Comparison of ENCODE assay signal across 1 cellular context in the genomic region with DNA sequence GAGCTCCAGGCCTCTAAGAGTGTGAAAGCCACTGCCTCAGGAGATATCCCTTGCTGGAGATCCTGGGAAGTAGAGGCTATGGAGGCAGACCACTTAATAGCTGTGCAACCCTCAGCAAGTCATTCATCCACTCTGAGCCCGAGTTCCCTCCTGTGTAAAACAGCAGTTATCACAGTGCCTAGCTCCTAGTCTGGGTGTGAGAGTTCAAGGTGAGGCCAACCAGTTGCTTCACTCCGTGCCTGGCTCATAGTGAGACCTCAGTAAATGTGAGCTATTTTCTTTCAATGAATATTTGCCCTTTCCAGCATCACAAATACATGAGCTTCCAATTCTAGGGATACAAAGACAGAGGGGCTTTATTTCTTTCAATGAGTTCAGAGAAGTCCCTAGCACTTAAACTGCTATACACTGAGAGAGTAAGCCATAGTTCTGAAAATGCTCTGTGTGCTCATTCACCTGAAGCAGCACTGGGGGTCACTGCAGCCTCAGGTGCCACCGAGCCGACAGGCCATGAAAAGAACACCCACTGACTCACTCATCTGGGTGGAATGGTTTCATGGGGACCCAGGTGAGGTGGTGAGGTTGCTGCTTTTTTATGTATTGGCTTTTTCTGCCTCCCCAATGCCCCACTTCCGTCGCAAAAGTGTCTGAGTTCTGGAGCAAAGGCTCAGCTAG.
TF ChIP-seq lines count a peak whose summit lies in the region.

No MANE protein-coding gene starts in this region.

TF ChIP-seq in K562, 482 proteins besides CTCF, POLR2A, EP300 and RAD21 (continued from another document):
- TF ChIP-seq, protein P1, sequence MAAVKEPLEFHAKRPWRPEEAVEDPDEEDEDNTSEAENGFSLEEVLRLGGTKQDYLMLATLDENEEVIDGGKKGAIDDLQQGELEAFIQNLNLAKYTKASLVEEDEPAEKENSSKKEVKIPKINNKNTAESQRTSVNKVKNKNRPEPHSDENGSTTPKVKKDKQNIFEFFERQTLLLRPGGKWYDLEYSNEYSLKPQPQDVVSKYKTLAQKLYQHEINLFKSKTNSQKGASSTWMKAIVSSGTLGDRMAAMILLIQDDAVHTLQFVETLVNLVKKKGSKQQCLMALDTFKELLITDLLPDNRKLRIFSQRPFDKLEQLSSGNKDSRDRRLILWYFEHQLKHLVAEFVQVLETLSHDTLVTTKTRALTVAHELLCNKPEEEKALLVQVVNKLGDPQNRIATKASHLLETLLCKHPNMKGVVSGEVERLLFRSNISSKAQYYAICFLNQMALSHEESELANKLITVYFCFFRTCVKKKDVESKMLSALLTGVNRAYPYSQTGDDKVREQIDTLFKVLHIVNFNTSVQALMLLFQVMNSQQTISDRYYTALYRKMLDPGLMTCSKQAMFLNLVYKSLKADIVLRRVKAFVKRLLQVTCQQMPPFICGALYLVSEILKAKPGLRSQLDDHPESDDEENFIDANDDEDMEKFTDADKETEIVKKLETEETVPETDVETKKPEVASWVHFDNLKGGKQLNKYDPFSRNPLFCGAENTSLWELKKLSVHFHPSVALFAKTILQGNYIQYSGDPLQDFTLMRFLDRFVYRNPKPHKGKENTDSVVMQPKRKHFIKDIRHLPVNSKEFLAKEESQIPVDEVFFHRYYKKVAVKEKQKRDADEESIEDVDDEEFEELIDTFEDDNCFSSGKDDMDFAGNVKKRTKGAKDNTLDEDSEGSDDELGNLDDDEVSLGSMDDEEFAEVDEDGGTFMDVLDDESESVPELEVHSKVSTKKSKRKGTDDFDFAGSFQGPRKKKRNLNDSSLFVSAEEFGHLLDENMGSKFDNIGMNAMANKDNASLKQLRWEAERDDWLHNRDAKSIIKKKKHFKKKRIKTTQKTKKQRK (IDR thresholded peaks at IDR 0.05; ENCODE audit: borderline replicate concordance, low read depth, low read length) = no peak
- TF ChIP-seq, protein P2, sequence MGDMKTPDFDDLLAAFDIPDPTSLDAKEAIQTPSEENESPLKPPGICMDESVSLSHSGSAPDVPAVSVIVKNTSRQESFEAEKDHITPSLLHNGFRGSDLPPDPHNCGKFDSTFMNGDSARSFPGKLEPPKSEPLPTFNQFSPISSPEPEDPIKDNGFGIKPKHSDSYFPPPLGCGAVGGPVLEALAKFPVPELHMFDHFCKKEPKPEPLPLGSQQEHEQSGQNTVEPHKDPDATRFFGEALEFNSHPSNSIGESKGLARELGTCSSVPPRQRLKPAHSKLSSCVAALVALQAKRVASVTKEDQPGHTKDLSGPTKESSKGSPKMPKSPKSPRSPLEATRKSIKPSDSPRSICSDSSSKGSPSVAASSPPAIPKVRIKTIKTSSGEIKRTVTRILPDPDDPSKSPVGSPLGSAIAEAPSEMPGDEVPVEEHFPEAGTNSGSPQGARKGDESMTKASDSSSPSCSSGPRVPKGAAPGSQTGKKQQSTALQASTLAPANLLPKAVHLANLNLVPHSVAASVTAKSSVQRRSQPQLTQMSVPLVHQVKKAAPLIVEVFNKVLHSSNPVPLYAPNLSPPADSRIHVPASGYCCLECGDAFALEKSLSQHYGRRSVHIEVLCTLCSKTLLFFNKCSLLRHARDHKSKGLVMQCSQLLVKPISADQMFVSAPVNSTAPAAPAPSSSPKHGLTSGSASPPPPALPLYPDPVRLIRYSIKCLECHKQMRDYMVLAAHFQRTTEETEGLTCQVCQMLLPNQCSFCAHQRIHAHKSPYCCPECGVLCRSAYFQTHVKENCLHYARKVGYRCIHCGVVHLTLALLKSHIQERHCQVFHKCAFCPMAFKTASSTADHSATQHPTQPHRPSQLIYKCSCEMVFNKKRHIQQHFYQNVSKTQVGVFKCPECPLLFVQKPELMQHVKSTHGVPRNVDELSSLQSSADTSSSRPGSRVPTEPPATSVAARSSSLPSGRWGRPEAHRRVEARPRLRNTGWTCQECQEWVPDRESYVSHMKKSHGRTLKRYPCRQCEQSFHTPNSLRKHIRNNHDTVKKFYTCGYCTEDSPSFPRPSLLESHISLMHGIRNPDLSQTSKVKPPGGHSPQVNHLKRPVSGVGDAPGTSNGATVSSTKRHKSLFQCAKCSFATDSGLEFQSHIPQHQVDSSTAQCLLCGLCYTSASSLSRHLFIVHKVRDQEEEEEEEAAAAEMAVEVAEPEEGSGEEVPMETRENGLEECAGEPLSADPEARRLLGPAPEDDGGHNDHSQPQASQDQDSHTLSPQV (IDR thresholded peaks at IDR 0.05) = no peak
- TF ChIP-seq ZNF780A (CRISPR knock-in tag; IDR thresholded peaks at IDR 0.05) (no peak), ARHGAP35 (IDR thresholded peaks at IDR 0.05; ENCODE audit: partially characterized antibody) (no peak), ZNF445 (CRISPR knock-in tag; IDR thresholded peaks at IDR 0.05; ENCODE audit: low read depth) (no peak)
- TF ChIP-seq, protein P3, sequence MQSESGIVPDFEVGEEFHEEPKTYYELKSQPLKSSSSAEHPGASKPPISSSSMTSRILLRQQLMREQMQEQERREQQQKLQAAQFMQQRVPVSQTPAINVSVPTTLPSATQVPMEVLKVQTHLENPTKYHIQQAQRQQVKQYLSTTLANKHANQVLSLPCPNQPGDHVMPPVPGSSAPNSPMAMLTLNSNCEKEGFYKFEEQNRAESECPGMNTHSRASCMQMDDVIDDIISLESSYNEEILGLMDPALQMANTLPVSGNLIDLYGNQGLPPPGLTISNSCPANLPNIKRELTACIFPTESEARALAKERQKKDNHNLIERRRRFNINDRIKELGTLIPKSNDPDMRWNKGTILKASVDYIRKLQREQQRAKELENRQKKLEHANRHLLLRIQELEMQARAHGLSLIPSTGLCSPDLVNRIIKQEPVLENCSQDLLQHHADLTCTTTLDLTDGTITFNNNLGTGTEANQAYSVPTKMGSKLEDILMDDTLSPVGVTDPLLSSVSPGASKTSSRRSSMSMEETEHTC (IDR thresholded peaks at IDR 0.05) = no peak
- TF ChIP-seq, protein P4, sequence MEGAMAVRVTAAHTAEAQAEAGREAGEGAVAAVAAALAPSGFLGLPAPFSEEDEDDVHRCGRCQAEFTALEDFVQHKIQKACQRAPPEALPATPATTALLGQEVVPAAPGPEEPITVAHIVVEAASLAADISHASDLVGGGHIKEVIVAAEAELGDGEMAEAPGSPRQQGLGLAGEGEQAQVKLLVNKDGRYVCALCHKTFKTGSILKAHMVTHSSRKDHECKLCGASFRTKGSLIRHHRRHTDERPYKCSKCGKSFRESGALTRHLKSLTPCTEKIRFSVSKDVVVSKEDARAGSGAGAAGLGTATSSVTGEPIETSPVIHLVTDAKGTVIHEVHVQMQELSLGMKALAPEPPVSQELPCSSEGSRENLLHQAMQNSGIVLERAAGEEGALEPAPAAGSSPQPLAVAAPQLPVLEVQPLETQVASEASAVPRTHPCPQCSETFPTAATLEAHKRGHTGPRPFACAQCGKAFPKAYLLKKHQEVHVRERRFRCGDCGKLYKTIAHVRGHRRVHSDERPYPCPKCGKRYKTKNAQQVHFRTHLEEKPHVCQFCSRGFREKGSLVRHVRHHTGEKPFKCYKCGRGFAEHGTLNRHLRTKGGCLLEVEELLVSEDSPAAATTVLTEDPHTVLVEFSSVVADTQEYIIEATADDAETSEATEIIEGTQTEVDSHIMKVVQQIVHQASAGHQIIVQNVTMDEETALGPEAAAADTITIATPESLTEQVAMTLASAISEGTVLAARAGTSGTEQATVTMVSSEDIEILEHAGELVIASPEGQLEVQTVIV (CRISPR knock-in tag; IDR thresholded peaks at IDR 0.05; ENCODE audit: borderline replicate concordance) = no peak
